1 cellular context compared by ENCODE assay signal in the genomic region with DNA sequence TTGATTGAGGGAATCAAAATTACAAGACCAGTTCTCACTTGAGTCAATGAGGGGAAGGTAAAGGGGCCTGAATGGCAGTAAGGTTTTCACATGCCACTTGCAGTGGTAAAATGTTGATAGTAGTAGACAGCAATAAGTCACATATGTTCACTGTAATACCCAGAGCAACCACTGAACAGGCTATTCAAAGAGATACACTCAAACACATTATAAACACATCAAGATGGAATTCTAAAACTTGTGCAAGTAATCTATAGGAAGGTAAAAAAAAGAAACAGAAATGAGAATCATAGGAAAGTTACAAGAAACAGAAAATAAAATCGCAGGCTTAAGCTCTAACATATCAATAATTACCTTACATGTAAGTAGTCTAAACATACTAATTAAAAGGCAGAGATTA.
TF ChIP-seq lines count a peak whose summit lies in the region.

No MANE protein-coding gene starts in this region.

TF ChIP-seq in SK-N-SH treated with all-trans-retinoic acid at 6 μM for 48 hours, 23 proteins besides CTCF, POLR2A, EP300 and RAD21 (continued from another document):
- TF ChIP-seq, protein P1, sequence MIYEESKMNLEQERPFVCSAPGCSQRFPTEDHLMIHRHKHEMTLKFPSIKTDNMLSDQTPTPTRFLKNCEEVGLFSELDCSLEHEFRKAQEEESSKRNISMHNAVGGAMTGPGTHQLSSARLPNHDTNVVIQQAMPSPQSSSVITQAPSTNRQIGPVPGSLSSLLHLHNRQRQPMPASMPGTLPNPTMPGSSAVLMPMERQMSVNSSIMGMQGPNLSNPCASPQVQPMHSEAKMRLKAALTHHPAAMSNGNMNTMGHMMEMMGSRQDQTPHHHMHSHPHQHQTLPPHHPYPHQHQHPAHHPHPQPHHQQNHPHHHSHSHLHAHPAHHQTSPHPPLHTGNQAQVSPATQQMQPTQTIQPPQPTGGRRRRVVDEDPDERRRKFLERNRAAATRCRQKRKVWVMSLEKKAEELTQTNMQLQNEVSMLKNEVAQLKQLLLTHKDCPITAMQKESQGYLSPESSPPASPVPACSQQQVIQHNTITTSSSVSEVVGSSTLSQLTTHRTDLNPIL (CRISPR knock-in tag; IDR thresholded peaks at IDR 0.05; ENCODE audit: low read depth) = no peak
- TF ChIP-seq GLIS3 (CRISPR knock-in tag; IDR thresholded peaks at IDR 0.05) (no peak), TOX (CRISPR knock-in tag; IDR thresholded peaks at IDR 0.05; ENCODE audit: borderline replicate concordance) (no peak), ARNTL (CRISPR knock-in tag; IDR thresholded peaks at IDR 0.05; ENCODE audit: borderline replicate concordance, low read depth) (no peak), ESRRG (CRISPR knock-in tag; IDR thresholded peaks at IDR 0.05) (no peak), ZNF70 (CRISPR knock-in tag; IDR thresholded peaks at IDR 0.05) (no peak), ZNF8 (CRISPR knock-in tag; IDR thresholded peaks at IDR 0.05) (no peak), PPARA (CRISPR knock-in tag; IDR thresholded peaks at IDR 0.05; ENCODE audit: borderline replicate concordance) (no peak), BACH2 (CRISPR knock-in tag; IDR thresholded peaks at IDR 0.05; ENCODE audit: borderline replicate concordance) (no peak), ZC3H10 (CRISPR knock-in tag; IDR thresholded peaks at IDR 0.05) (no peak), ZFP30 (CRISPR knock-in tag; IDR thresholded peaks at IDR 0.05) (no peak)
- TF ChIP-seq, protein P2, sequence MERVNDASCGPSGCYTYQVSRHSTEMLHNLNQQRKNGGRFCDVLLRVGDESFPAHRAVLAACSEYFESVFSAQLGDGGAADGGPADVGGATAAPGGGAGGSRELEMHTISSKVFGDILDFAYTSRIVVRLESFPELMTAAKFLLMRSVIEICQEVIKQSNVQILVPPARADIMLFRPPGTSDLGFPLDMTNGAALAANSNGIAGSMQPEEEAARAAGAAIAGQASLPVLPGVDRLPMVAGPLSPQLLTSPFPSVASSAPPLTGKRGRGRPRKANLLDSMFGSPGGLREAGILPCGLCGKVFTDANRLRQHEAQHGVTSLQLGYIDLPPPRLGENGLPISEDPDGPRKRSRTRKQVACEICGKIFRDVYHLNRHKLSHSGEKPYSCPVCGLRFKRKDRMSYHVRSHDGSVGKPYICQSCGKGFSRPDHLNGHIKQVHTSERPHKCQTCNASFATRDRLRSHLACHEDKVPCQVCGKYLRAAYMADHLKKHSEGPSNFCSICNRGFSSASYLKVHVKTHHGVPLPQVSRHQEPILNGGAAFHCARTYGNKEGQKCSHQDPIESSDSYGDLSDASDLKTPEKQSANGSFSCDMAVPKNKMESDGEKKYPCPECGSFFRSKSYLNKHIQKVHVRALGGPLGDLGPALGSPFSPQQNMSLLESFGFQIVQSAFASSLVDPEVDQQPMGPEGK (CRISPR knock-in tag; IDR thresholded peaks at IDR 0.05; ENCODE audit: borderline replicate concordance) = no peak
